1 cellular context compared by ENCODE assay signal in the genomic region with DNA sequence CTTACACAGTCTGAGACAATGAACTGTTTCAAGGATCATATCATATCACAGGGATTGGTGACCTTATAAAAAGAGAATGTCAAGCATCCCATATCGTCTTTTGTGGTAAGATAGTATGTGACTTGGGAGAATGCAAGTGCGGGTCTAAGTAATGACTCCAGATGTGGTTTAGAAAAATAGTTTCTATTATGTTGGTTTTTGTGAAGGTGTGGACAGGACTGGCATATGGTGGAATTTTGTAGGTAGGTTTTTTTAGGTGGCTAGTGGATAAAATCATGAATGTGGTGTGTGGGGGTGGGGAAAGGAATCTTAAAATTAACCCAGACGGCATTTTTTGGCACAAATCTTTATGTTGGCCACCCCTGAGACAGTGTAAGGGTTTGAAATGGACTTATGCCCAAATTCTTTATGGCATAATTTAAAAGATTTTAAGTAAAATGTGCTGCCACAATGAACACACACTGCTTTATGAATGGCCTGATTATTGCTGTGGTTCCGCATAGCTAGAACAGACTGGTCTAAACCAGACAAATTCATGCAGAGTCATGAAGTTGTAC.
A peak's percentile ranks its signal among the peaks of the same experiment; 100 is the strongest.
TF ChIP-seq lines count a peak whose summit lies in the region.

No MANE protein-coding gene starts in this region.

TF ChIP-seq in IMR-90, 13 proteins besides CTCF, POLR2A, EP300 and RAD21:
- peak; percentile 24; the same call in 1 of the 2 replicates for TF ChIP-seq BHLHE40 (IDR thresholded peaks at IDR 0.05; ENCODE audit: low read depth, low read length)
- TF ChIP-seq RFX5 (IDR thresholded peaks at IDR 0.05; ENCODE audit: low read depth, low read length): no peak
